ENCODE assay signal across 27 cellular contexts in genomic region chr1:33042836-33043235, GRCh38.
"Had no signal": no experiment of that assay in that cellular context is flagged by ENCODE, and none has a peak within 500 bp of the region (broad histone marks: within the 10 kb centered on the region; RNA-seq: fewer than 3 reads in every experiment).

No MANE protein-coding gene starts in this region.

- H3K4me3 Mint-ChIP-seq: activated CD4-positive, alpha-beta T cell treated with anti-CD3 and anti-CD28 coated beads for 36 hours; activated CD4-positive, alpha-beta T cell treated with anti-CD3 and anti-CD28 coated beads, Interleukin-2, amount 10 ng/mL, durations not matched to agents 7 days and 5 days; activated CD8-positive, alpha-beta T cell treated with anti-CD3 and anti-CD28 coated beads, Interleukin-2, amount 10 ng/mL, durations not matched to agents 7 days and 5 days; activated naive CD4-positive, alpha-beta T cell treated with anti-CD3 and anti-CD28 coated beads for 36 hours; activated T-cell treated with anti-CD3 and anti-CD28 coated beads, Interleukin-2, amount 50 U/mL, for 24 hours; activated T-helper 1 cell treated with anti-CD3 and anti-CD28 coated beads, Interleukin-12 subunit alpha, Interleukin-12 subunit beta, Interleukin-2, Interleukin-4 antibody, amounts not matched to agents 30 ng/mL and 10 ng/mL and 1 ng/mL, durations not matched to agents 14 hours and 24 hours and 36 hours; WTC11 had no signal

- H3K9me3 Mint-ChIP-seq: activated CD4-positive, alpha-beta T cell treated with anti-CD3 and anti-CD28 coated beads, Interleukin-2, amount 10 ng/mL, durations not matched to agents 7 days and 5 days; activated naive CD4-positive, alpha-beta T cell treated with anti-CD3 and anti-CD28 coated beads for 36 hours; activated naive CD4-positive, alpha-beta T cell treated with anti-CD3 and anti-CD28 coated beads, Interleukin-2, amount 50 U/mL, for 72 hours; activated T-cell treated with anti-CD3 and anti-CD28 coated beads, Interleukin-2, amount 50 U/mL, for 24 hours; activated T-helper 1 cell treated with anti-CD3 and anti-CD28 coated beads, Interleukin-12 subunit alpha, Interleukin-12 subunit beta, Interleukin-2, Interleukin-4 antibody, amounts not matched to agents 30 ng/mL and 10 ng/mL and 1 ng/mL, durations not matched to agents 14 hours and 24 hours and 36 hours had no signal

- DNase-seq: activated CD4-positive, alpha-beta T cell treated with anti-CD3 and anti-CD28 coated beads for 36 hours; activated CD4-positive, alpha-beta T cell treated with anti-CD3 and anti-CD28 coated beads, Interleukin-2, amount 10 ng/mL, durations not matched to agents 7 days and 5 days; activated CD4-positive, alpha-beta T cell treated with anti-CD3 and anti-CD28 coated beads, Interleukin-2, amount 50 U/mL, for 48 hours; activated CD8-positive, alpha-beta T cell treated with anti-CD3 and anti-CD28 coated beads, Interleukin-2, amount 10 ng/mL, durations not matched to agents 7 days and 5 days; activated gamma-delta T cell treated with Interleukin-2 at 50 U/mL for 16 hours; activated naive CD4-positive, alpha-beta T cell treated with anti-CD3 and anti-CD28 coated beads for 36 hours; activated T-cell treated with anti-CD3 and anti-CD28 coated beads, Interleukin-2, amount 50 U/mL, for 24 hours; adrenal gland; body of pancreas; IMR-90; NCI-H1105; NCI-H1417 treated with DMSO at 0.1 percent for 48 hours; NCI-H187 treated with DMSO at 0.1 percent for 48 hours; NCI-H2081; NCI-H2171 treated with DMSO at 0.1 percent for 48 hours; NCI-H2227 treated with DMSO at 0.1 percent for 48 hours; NCI-H524 treated with DMSO at 0.1 percent for 48 hours; SHP77; SJCRH30; T1000 had no signal

- H3K4me3 ChIP-seq: adrenal gland, body of pancreas, K562, SJCRH30, SK-N-MC had no signal

- H3K27me3 Mint-ChIP-seq: activated CD4-positive, alpha-beta T cell treated with anti-CD3 and anti-CD28 coated beads for 36 hours; activated T-cell treated with anti-CD3 and anti-CD28 coated beads, Interleukin-2, amount 50 U/mL, for 24 hours had no signal

- H3K27ac Mint-ChIP-seq: activated CD4-positive, alpha-beta T cell treated with anti-CD3 and anti-CD28 coated beads, Interleukin-2, amount 10 ng/mL, durations not matched to agents 7 days and 5 days; activated CD8-positive, alpha-beta T cell treated with anti-CD3 and anti-CD28 coated beads, Interleukin-2, amount 10 ng/mL, durations not matched to agents 7 days and 5 days; activated naive CD4-positive, alpha-beta T cell treated with anti-CD3 and anti-CD28 coated beads for 36 hours; activated naive CD4-positive, alpha-beta T cell treated with anti-CD3 and anti-CD28 coated beads, Interleukin-2, amount 50 U/mL, for 72 hours; activated T-cell treated with anti-CD3 and anti-CD28 coated beads, Interleukin-2, amount 50 U/mL, for 24 hours; activated T-helper 1 cell treated with anti-CD3 and anti-CD28 coated beads, Interleukin-12 subunit alpha, Interleukin-12 subunit beta, Interleukin-2, Interleukin-4 antibody, amounts not matched to agents 30 ng/mL and 10 ng/mL and 1 ng/mL, durations not matched to agents 14 hours and 24 hours and 36 hours; WTC11 had no signal

- H3K4me1 ChIP-seq: adrenal gland, body of pancreas had no signal

- H3K27me3 ChIP-seq: adrenal gland, body of pancreas, SJCRH30 had no signal

- H3K36me3 ChIP-seq: adrenal gland, SJCRH30 had no signal

- H3K27ac ChIP-seq: adrenal gland, body of pancreas, SK-N-MC had no signal

- H3K4me1 Mint-ChIP-seq: activated CD4-positive, alpha-beta T cell treated with anti-CD3 and anti-CD28 coated beads for 36 hours had no signal

- H3K36me3 Mint-ChIP-seq: activated naive CD4-positive, alpha-beta T cell treated with anti-CD3 and anti-CD28 coated beads, Interleukin-2, amount 50 U/mL, for 72 hours; WTC11 had no signal

- H3K9me3 ChIP-seq: adrenal gland, body of pancreas, SJCRH30 had no signal

- ATAC-seq: activated CD4-positive, alpha-beta T cell treated with anti-CD3 and anti-CD28 coated beads for 36 hours; activated CD4-positive, CD25-positive, alpha-beta regulatory T cell treated with anti-CD3 and anti-CD28 coated beads, Interleukin-2, amount 50 U/mL, for 24 hours; activated CD8-positive, alpha-beta T cell treated with anti-CD3 and anti-CD28 coated beads, Interleukin-2, amount 10 ng/mL, durations not matched to agents 7 days and 5 days; activated naive CD4-positive, alpha-beta T cell treated with anti-CD3 and anti-CD28 coated beads, Interleukin-2, amount 50 U/mL, for 72 hours; body of pancreas; K562; Panc1; WTC11 had no signal
